19 cellular contexts compared by ENCODE assay signal in genomic region chr4:98285676-98286075, GRCh38.
"Had no signal": no experiment of that assay in that cellular context is flagged by ENCODE, and none has a peak within 500 bp of the region (broad histone marks: within the 10 kb centered on the region; RNA-seq: fewer than 3 reads in every experiment).

No MANE protein-coding gene starts in this region.

- DNase-seq: activated CD4-positive, alpha-beta memory T cell treated with anti-CD3 and anti-CD28 coated beads, Interleukin-2, amount 10 ng/mL, durations not matched to agents 7 days and 5 days; activated CD4-positive, alpha-beta T cell treated with anti-CD3 and anti-CD28 coated beads for 36 hours; activated CD4-positive, alpha-beta T cell treated with anti-CD3 and anti-CD28 coated beads, Interleukin-2, amount 50 U/mL, for 1 hour; activated gamma-delta T cell; activated naive CD4-positive, alpha-beta T cell treated with anti-CD3 and anti-CD28 coated beads, Interleukin-2, amount 10 ng/mL, durations not matched to agents 7 days and 5 days; activated naive CD8-positive, alpha-beta T cell treated with anti-CD3 and anti-CD28 coated beads for 36 hours; activated T-cell treated with anti-CD3 and anti-CD28 coated beads for 4 hours; activated T-cell treated with anti-CD3 and anti-CD28 coated beads, Interleukin-2, amount 50 U/mL, for 48 hours; cerebellar nuclear complex; Kasumi-1; NCI-H1048; NCI-H1930; NCI-H2171 treated with DMSO at 0.1 percent for 48 hours; NCI-H510A treated with DMSO at 0.1 percent for 48 hours; NCI-H69; PC-3; SHP77 treated with DMSO at 0.1 percent for 48 hours had no signal

- ATAC-seq: activated CD4-positive, alpha-beta T cell treated with anti-CD3 and anti-CD28 coated beads for 36 hours; activated T-helper 17 cell treated with anti-CD3 and anti-CD28 coated beads, Interleukin-2, amount 50 U/mL, for 72 hours; PC-3 had no signal

- H3K9me3 Mint-ChIP-seq: activated T-helper 17 cell treated with anti-CD3 and anti-CD28 coated beads, Interleukin-2, amount 50 U/mL, for 72 hours had no signal

- H3K27me3 Mint-ChIP-seq: activated CD4-positive, alpha-beta memory T cell treated with anti-CD3 and anti-CD28 coated beads, Interleukin-2, amount 10 ng/mL, durations not matched to agents 7 days and 5 days; activated CD4-positive, alpha-beta T cell treated with anti-CD3 and anti-CD28 coated beads for 36 hours; activated naive CD4-positive, alpha-beta T cell treated with anti-CD3 and anti-CD28 coated beads, Interleukin-2, amount 10 ng/mL, durations not matched to agents 7 days and 5 days; activated naive CD8-positive, alpha-beta T cell treated with anti-CD3 and anti-CD28 coated beads for 36 hours; activated T-helper 17 cell treated with anti-CD3 and anti-CD28 coated beads, Interleukin-2, amount 50 U/mL, for 72 hours had no signal

- H3K27ac Mint-ChIP-seq: activated CD4-positive, alpha-beta memory T cell treated with anti-CD3 and anti-CD28 coated beads, Interleukin-2, amount 10 ng/mL, durations not matched to agents 7 days and 5 days; activated CD4-positive, alpha-beta T cell treated with anti-CD3 and anti-CD28 coated beads for 36 hours; activated naive CD4-positive, alpha-beta T cell treated with anti-CD3 and anti-CD28 coated beads, Interleukin-2, amount 10 ng/mL, durations not matched to agents 7 days and 5 days; activated naive CD8-positive, alpha-beta T cell treated with anti-CD3 and anti-CD28 coated beads for 36 hours; activated T-helper 17 cell treated with anti-CD3 and anti-CD28 coated beads, Interleukin-2, amount 50 U/mL, for 72 hours; T-helper 1 cell treated with Interleukin-12 subunit alpha and Interleukin-12 subunit beta and Interleukin-4 antibody, amounts not matched to agents 30 μg/mL and 1 μg/mL, for 36 hours had no signal

- H3K4me3 Mint-ChIP-seq: activated CD4-positive, alpha-beta memory T cell treated with anti-CD3 and anti-CD28 coated beads, Interleukin-2, amount 10 ng/mL, durations not matched to agents 7 days and 5 days; activated CD4-positive, alpha-beta T cell treated with anti-CD3 and anti-CD28 coated beads for 36 hours; activated naive CD4-positive, alpha-beta T cell treated with anti-CD3 and anti-CD28 coated beads, Interleukin-2, amount 10 ng/mL, durations not matched to agents 7 days and 5 days; activated naive CD8-positive, alpha-beta T cell treated with anti-CD3 and anti-CD28 coated beads for 36 hours; activated T-helper 17 cell treated with anti-CD3 and anti-CD28 coated beads, Interleukin-2, amount 50 U/mL, for 72 hours; T-helper 1 cell treated with Interleukin-12 subunit alpha and Interleukin-12 subunit beta and Interleukin-4 antibody, amounts not matched to agents 30 μg/mL and 1 μg/mL, for 36 hours had no signal
